In genomic region chr7:32518534-32519140, GRCh38 we compare ENCODE assay signal across 14 cellular contexts. TPM values are rescaled to one million over a fixed set of nuclear protein-coding genes. Genes with fewer than 3 reads are reported as not detected.
DNase-seq lines count a peak whose midpoint lies in the region; ATAC-seq and TF ChIP-seq lines count a peak whose summit lies in the region.
"Had no signal": no experiment of that assay in that cellular context is flagged by ENCODE, and none has a peak within 500 bp of the region (broad histone marks: within the 10 kb centered on the region; RNA-seq: fewer than 3 reads in every experiment).

No MANE protein-coding gene starts in this region.

- no peaks in the 10 kb centered on the region; the same call in 1 of the 2 replicates for H3K9me2 ChIP-seq in GM23338 (ENCODE audit: insufficient read depth)

- no peak overlapping the region for H3K27ac ChIP-seq in A673 (ENCODE audit: low read depth, low read length, poor library complexity, severe bottlenecking)
- no peak overlapping the region for H3K27ac ChIP-seq in GM23338 (ENCODE audit: low read depth)
- H3K27ac ChIP-seq: C4-2B, SJSA1 had no signal

- H3K36me3 Mint-ChIP-seq in GM23338 (ENCODE audit: low read depth): peaks cover 93% of the 10 kb centered on the region
- peaks cover 91% of the 10 kb centered on the region for H3K36me3 Mint-ChIP-seq in WTC11
- peaks cover 11% of the 10 kb centered on the region for H3K36me3 Mint-ChIP-seq in effector memory CD8-positive, alpha-beta T cell (ENCODE audit: insufficient read depth)

- H3K79me2 ChIP-seq in GM23338 (replicated peaks; ENCODE audit: insufficient read depth): peaks cover 84% of the 10 kb centered on the region

- no peaks in the 10 kb centered on the region for H4K20me1 ChIP-seq in GM23338 (replicated peaks; ENCODE audit: insufficient read depth)

- DNase-seq in A673 (ENCODE audit: low spot score): peak; percentile 52
- DNase-seq in GM23338 (ENCODE audit: low spot score): peak; percentile 94
- peak; percentile 48 for DNase-seq in OCI-M1 (lab: John Stamatoyannopoulos, UW)
- DNase-seq in fibroblast of pulmonary artery (ENCODE audit: low read depth): peak; percentile 61
- no peak for DNase-seq in WTC11 (ENCODE audit: low spot score)
- DNase-seq in effector memory CD8-positive, alpha-beta T cell: no peak
- no peak for DNase-seq in HPDE6-E6E7 (ENCODE audit: extremely low spot score)
- DNase-seq: glutamatergic neuron, substantia nigra had no signal

- H3K9me3 Mint-ChIP-seq in GM23338 (peaks cover 89% of the 10 kb centered on the region), WTC11 (peaks cover 83% of the 10 kb centered on the region)
- H3K9me3 Mint-ChIP-seq in effector memory CD8-positive, alpha-beta T cell: no peaks in the 10 kb centered on the region

- H3K4me3 ChIP-seq in A673 (ENCODE audit: low read depth, low read length, poor library complexity, severe bottlenecking) (no peak overlapping the region), GM23338 (no peak overlapping the region), fibroblast of pulmonary artery (replicated peaks; ENCODE audit: low read depth, low read length) (no peak overlapping the region)
- H3K4me3 ChIP-seq: SJSA1 had no signal

- no peak overlapping the region for H3K4me2 ChIP-seq in GM23338

- POLR2A ChIA-PET in A673 (lab: Charles Lee; ENCODE audit: low non-redundant PET): no interaction called here
- POLR2A ChIA-PET in WTC11 (lab: Charles Lee): no interaction called here

- H3K27me3 ChIP-seq in A673 (replicated peaks; ENCODE audit: insufficient read depth, low read depth, low read length, poor library complexity) (no peaks in the 10 kb centered on the region), GM23338 (ENCODE audit: insufficient read depth) (no peaks in the 10 kb centered on the region)
- H3K27me3 ChIP-seq: SJSA1 had no signal

- H3K4me1 Mint-ChIP-seq in GM23338 (peaks cover 17% of the 10 kb centered on the region), WTC11 (peaks cover 15% of the 10 kb centered on the region)
- peaks cover 32 to 60% of the 10 kb centered on the region in 2 donors for H3K4me1 Mint-ChIP-seq in effector memory CD8-positive, alpha-beta T cell (ENCODE audit: low read depth in 2 of 2)
- H3K4me1 Mint-ChIP-seq: mesothelial cell of epicardium had no signal

- H3K4me1 ChIP-seq in A673 (ENCODE audit: insufficient read depth, low read length, poor library complexity, severe bottlenecking) (no peaks in the 10 kb centered on the region), GM23338 (ENCODE audit: insufficient read depth) (peaks cover 5% of the 10 kb centered on the region; the same call in 1 of the 2 replicates)

- TF ChIP-seq CTCF in A673 (conservative IDR thresholded peaks at IDR 0.05; ENCODE audit: low read depth, low read length) (no peak), GM23338 (conservative IDR thresholded peaks at IDR 0.05; ENCODE audit: low read depth in 2 of 2) (no peak), fibroblast of pulmonary artery (IDR thresholded peaks at IDR 0.05; ENCODE audit: low read length, missing control alignments) (no peak), WTC11 (IDR thresholded peaks at IDR 0.05) (no peak)

- H3F3A ChIP-seq in GM23338 (replicated peaks; ENCODE audit: low read depth): no peaks in the 10 kb centered on the region

- H3K4me3 Mint-ChIP-seq in GM23338: no peak overlapping the region
- H3K4me3 Mint-ChIP-seq in WTC11: no peak overlapping the region
- H3K4me3 Mint-ChIP-seq in effector memory CD8-positive, alpha-beta T cell: no peak overlapping the region
- H3K4me3 Mint-ChIP-seq: mesothelial cell of epicardium had no signal

- no peak overlapping the region for H2AFZ ChIP-seq in GM23338

- intact Hi-C loops in A673 (cut with micrococcal nuclease; ENCODE audit: unreplicated experiment): no loop called here

- no peak for ATAC-seq in GM23338
- ATAC-seq in WTC11: no peak
- no peak for ATAC-seq in effector memory CD8-positive, alpha-beta T cell (replicated peaks)
- no peak for ATAC-seq in HG03521 (IDR thresholded peaks at IDR 0.05; ENCODE audit: unreplicated experiment)

- peaks cover 41% of the 10 kb centered on the region for H3K9me3 ChIP-seq in A673 (ENCODE audit: low read depth, low read length, poor library complexity, severe bottlenecking)

- peaks cover 6% of the 10 kb centered on the region for H3K36me3 ChIP-seq in A673 (ENCODE audit: insufficient read depth, low read length, poor library complexity, severe bottlenecking)
- H3K36me3 ChIP-seq in GM23338 (ENCODE audit: insufficient read depth): peaks cover 46% of the 10 kb centered on the region

- BruUV-seq in A673 (replicated peaks; lab: Mats Ljungman, UMichigan): no TSS peak

- H3K27me3 Mint-ChIP-seq in GM23338 (ENCODE audit: insufficient read depth, low read depth, poor library complexity) (peaks cover 13% of the 10 kb centered on the region), WTC11 (ENCODE audit: low read depth) (peaks cover 4% of the 10 kb centered on the region)
- no peaks in the 10 kb centered on the region for H3K27me3 Mint-ChIP-seq in effector memory CD8-positive, alpha-beta T cell

- H3K27ac Mint-ChIP-seq in GM23338 (no peak overlapping the region), WTC11 (no peak overlapping the region)
- H3K27ac Mint-ChIP-seq in effector memory CD8-positive, alpha-beta T cell: peak overlapping the region in 1 of 2 donors; percentile 35
- H3K27ac Mint-ChIP-seq: activated T-helper 2 cell treated with anti-CD3 and anti-CD28 coated beads, Interferon-gamma antibody, Interleukin-2, Interleukin-4, amounts not matched to agents 10 μg/mL and 5 μg/mL and 100 μg/mL, durations not matched to agents 14 hours and 24 hours and 36 hours; mesothelial cell of epicardium had no signal

- CTCF ChIA-PET in A673 (lab: Charles Lee) (no interaction called here), WTC11 (lab: Charles Lee) (no interaction called here)

TF ChIP-seq in GM23338, 12 proteins besides CTCF, POLR2A, EP300 and RAD21 (continues in another document):
- TF ChIP-seq EZH2phosphoT487 (IDR thresholded peaks at IDR 0.05; ENCODE audit: unreplicated experiment): no peak
- no peak for TF ChIP-seq POLR2AphosphoS5 (IDR thresholded peaks at IDR 0.05; ENCODE audit: low read depth)
- TF ChIP-seq STAT1 (IDR thresholded peaks at IDR 0.05; ENCODE audit: unreplicated experiment): no peak
- TF ChIP-seq ZNF331 (CRISPR knock-in tag; IDR thresholded peaks at IDR 0.05; ENCODE audit: low read depth): no peak
- no peak for TF ChIP-seq NANOG (IDR thresholded peaks at IDR 0.05; ENCODE audit: borderline replicate concordance)

TF ChIP-seq in WTC11, 78 proteins besides CTCF, POLR2A, EP300 and RAD21 (continues in another document):
- TF ChIP-seq ATF3 (CRISPR knock-in tag; conservative IDR thresholded peaks at IDR 0.05) (no peak), SMAD4 (CRISPR knock-in tag; IDR thresholded peaks at IDR 0.05) (no peak), AFF4 (CRISPR knock-in tag; IDR thresholded peaks at IDR 0.05; ENCODE audit: borderline replicate concordance) (no peak), NR3C1 (CRISPR knock-in tag; conservative IDR thresholded peaks at IDR 0.05; ENCODE audit: low read depth) (no peak), JAZF1 (CRISPR knock-in tag; IDR thresholded peaks at IDR 0.05) (no peak), TCF7 (CRISPR knock-in tag; IDR thresholded peaks at IDR 0.05; ENCODE audit: low read depth) (no peak), NR1H2 (CRISPR knock-in tag; IDR thresholded peaks at IDR 0.05) (no peak), MYBL2 (CRISPR knock-in tag; IDR thresholded peaks at IDR 0.05) (no peak), MAX (CRISPR knock-in tag; IDR thresholded peaks at IDR 0.05) (no peak)

RNA-seq across cellular contexts. Expression of gene AVL9, which starts 23.3 kb away (rescaled TPM):
- 36.1 and 40.3 TPM in 2 replicates for total RNA-seq in A673 (2021)
- total RNA-seq in GM23338 (2014; rRNA removed; shearing (Covaris generic)): 33.8 and 35.0 TPM in 2 replicates
- 13.1 and 14.3 TPM in 2 replicates for polyA plus RNA-seq in GM23338 (2016; fragmentation: Nextera tagmentation; extraction: Ambion mirVana)
- total RNA-seq in WTC11 (2021): 52.7 to 55.6 TPM (median 53.2 TPM) in 3 replicates

RNA-seq across cellular contexts. Expression of gene LSM5, which starts 28.5 kb away (rescaled TPM):
- total RNA-seq in A673 (2021) (89.3 and 109 TPM in 2 replicates), WTC11 (2021) (89.3 to 96.1 TPM (median 89.5 TPM) in 3 replicates)
- total RNA-seq in GM23338 (2014; rRNA removed; shearing (Covaris generic)): 56.6 and 59.5 TPM in 2 replicates
- polyA plus RNA-seq in GM23338 (2016; fragmentation: Nextera tagmentation; extraction: Ambion mirVana): 469 and 513 TPM in 2 replicates

Comparison
In these comparisons a context has a peak if more than half of its experiments do, and no peak if none do; other contexts are left out.
1. DNase-seq: peak in A673 (single experiment), GM23338 (single experiment), OCI-M1 (single experiment) and fibroblast of pulmonary artery (single experiment); none in WTC11 (single experiment), effector memory CD8-positive, alpha-beta T cell (0 of 3) and HPDE6-E6E7 (single experiment).